Comparison of ENCODE assay signal across 8 cellular contexts in the genomic region with DNA sequence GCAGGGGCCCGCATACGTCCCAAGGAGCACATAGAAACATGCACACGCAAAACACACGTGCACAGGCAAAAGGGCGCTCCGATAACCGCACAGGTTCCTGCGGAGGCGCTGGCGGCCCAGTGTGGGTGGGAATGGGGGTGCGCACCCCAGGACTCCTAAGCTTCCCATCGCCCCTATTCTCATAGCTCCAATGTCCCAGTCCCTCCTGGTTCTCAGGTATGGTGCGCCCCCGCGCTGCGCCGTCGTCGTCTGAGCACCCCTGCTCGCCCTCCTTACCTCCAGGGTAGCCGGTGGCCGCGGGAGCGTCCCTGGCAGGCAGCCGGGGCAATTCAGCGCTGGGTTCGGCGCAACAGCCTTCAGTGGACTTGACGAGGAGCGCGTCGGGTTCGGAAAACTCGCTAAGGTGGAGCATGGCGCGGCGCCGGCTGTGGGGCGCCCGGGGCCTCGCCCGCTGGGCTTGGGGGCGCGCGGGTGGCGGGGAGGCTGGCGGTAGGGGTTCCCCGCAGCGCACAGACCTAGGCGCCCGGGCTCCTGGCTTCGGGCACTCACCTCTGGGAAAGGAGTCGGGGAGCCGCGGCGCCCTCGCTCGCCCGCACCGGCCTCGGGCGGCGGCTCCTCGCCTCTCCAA. TPM values are rescaled to one million over a fixed set of nuclear protein-coding genes. Genes with fewer than 3 reads are reported as not detected.
DNase-seq lines count a peak whose midpoint lies in the region; ATAC-seq and TF ChIP-seq lines count a peak whose summit lies in the region.

No MANE protein-coding gene starts in this region.

- H3K27ac ChIP-seq in left ventricle myocardium inferior (replicated peaks): no peak overlapping the region
- peak overlapping the region; percentile 21; the same call in 1 of the 2 replicates for H3K27ac ChIP-seq in VCaP
- H3K27ac ChIP-seq in esophagus squamous epithelium: no peak overlapping the region
- H3K27ac ChIP-seq in gastrocnemius medialis: no peak overlapping the region

- no peak for TF ChIP-seq CTCF in left ventricle myocardium inferior (IDR thresholded peaks at IDR 0.05; ENCODE audit: borderline replicate concordance)
- TF ChIP-seq CTCF in VCaP (conservative IDR thresholded peaks at IDR 0.05): no peak
- no peak for TF ChIP-seq CTCF in esophagus squamous epithelium (IDR thresholded peaks at IDR 0.05)
- TF ChIP-seq CTCF in gastrocnemius medialis (IDR thresholded peaks at IDR 0.05 in 4 of 5, conservative IDR thresholded peaks at IDR 0.05 in 1 of 5): no peak

- 21% methylated on average over 10 of the region's 64 CpGs; no CpG with 5 or more reads in 1 of the 2 donors for WGBS in esophagus squamous epithelium, 2 donors

- in situ Hi-C loops in gastrocnemius medialis (cut with MboI; ENCODE audit: low sequenced_read_pairs in 4 of 4): no loop called here

- DNase-seq in left ventricle myocardium inferior: no peak
- DNase-seq in Right ventricle myocardium superior: no peak
- DNase-seq in esophagus squamous epithelium (lab: John Stamatoyannopoulos, UW): no peak
- DNase-seq in gastrocnemius medialis: no peak
- DNase-seq in GM19238 (ENCODE audit: insufficient read length, low spot score): no peak
- DNase-seq in NCI-H345 treated with DMSO at 0.1 percent for 48 hours (lab: John Stamatoyannopoulos, UW; ENCODE audit: unreplicated experiment): no peak
- DNase-seq in NCI-H1092 treated with DMSO at 0.1 percent for 48 hours (lab: John Stamatoyannopoulos, UW): no peak

- H3K27me3 ChIP-seq in left ventricle myocardium inferior (ENCODE audit: low read depth) (peaks cover 100% of the 10 kb centered on the region), esophagus squamous epithelium (peaks cover 19 to 100% (median 24%) of the 10 kb centered on the region in 4 donors), gastrocnemius medialis (peaks cover 58 to 75% (median 66%) of the 10 kb centered on the region in 3 donors)

- intact Hi-C loops in left ventricle myocardium inferior (cut with micrococcal nuclease): no loop called here
- intact Hi-C loops in Right ventricle myocardium superior (cut with DNase I): no loop called here
- intact Hi-C loops in esophagus squamous epithelium (cut with DNase I): no loop called here
- intact Hi-C loops in gastrocnemius medialis (cut with DNase I; ENCODE audit: low total_unique reads): no loop called here

- TF ChIP-seq POLR2A in esophagus squamous epithelium (IDR thresholded peaks at IDR 0.05) (no peak), gastrocnemius medialis (IDR thresholded peaks at IDR 0.05) (no peak)

- no peaks in the 10 kb centered on the region for H3K9me3 ChIP-seq in left ventricle myocardium inferior (replicated peaks)
- H3K9me3 ChIP-seq in esophagus squamous epithelium: no peaks in the 10 kb centered on the region
- no peaks in the 10 kb centered on the region for H3K9me3 ChIP-seq in gastrocnemius medialis

- H3K36me3 ChIP-seq in left ventricle myocardium inferior (no peaks in the 10 kb centered on the region), esophagus squamous epithelium (no peaks in the 10 kb centered on the region), gastrocnemius medialis (no peaks in the 10 kb centered on the region)

- peak overlapping the region; percentile 63 for H3K4me3 ChIP-seq in left ventricle myocardium inferior
- peak overlapping the region; percentile 30 to 66 (median 44) for H3K4me3 ChIP-seq in esophagus squamous epithelium
- peak overlapping the region; percentile 42 to 53 (median 46) for H3K4me3 ChIP-seq in gastrocnemius medialis

- H3K4me1 ChIP-seq in left ventricle myocardium inferior (peaks cover 29% of the 10 kb centered on the region), esophagus squamous epithelium (peaks cover 12 to 32% (median 23%) of the 10 kb centered on the region in 3 donors), gastrocnemius medialis (no peaks in the 10 kb centered on the region)

- ATAC-seq in Right ventricle myocardium superior (ENCODE audit: poor library complexity) (no peak), gastrocnemius medialis (no peak)

RNA-seq across cellular contexts. Expression of a gene that starts 0.3 kb away (rescaled TPM):
- total RNA-seq in left ventricle myocardium inferior (not detected), Right ventricle myocardium superior (not detected), esophagus squamous epithelium (under 1 TPM in 1 of 4 donors, not detected in 3; 0.26 TPM), gastrocnemius medialis (not detected)

RNA-seq across cellular contexts. Expression of a gene that starts 8.7 kb away (rescaled TPM):
- total RNA-seq in left ventricle myocardium inferior (0.55 TPM), Right ventricle myocardium superior (0.51 TPM), esophagus squamous epithelium (1 to 10 TPM; 1.1 to 2.3 (median 1.3) TPM), gastrocnemius medialis (under 1 TPM in 3 of 4 donors, not detected in 1; 0.13 to 0.82 (median 0.23) TPM)

RNA-seq across cellular contexts. Expression of a gene that starts 58.9 kb away (rescaled TPM):
- 197 TPM for total RNA-seq in left ventricle myocardium inferior
- total RNA-seq in Right ventricle myocardium superior: 194 TPM
- 100 to 1,000 TPM; 149 to 246 (median 217) TPM for total RNA-seq in esophagus squamous epithelium
- total RNA-seq in gastrocnemius medialis: 100 to 1,000 TPM; 215 to 334 (median 284) TPM

RNA-seq across cellular contexts. Expression of a gene that starts 60.0 kb away (rescaled TPM):
- total RNA-seq in left ventricle myocardium inferior (97.4 TPM), Right ventricle myocardium superior (91.6 TPM), esophagus squamous epithelium (10 to 100 TPM; 19.2 to 32.8 (median 29.3) TPM), gastrocnemius medialis (100 to 1,000 TPM in 3 of 4 donors, 10 to 100 TPM in 1; 69.4 to 132 (median 104) TPM)
